25 cellular contexts compared by ENCODE assay signal in the genomic region with DNA sequence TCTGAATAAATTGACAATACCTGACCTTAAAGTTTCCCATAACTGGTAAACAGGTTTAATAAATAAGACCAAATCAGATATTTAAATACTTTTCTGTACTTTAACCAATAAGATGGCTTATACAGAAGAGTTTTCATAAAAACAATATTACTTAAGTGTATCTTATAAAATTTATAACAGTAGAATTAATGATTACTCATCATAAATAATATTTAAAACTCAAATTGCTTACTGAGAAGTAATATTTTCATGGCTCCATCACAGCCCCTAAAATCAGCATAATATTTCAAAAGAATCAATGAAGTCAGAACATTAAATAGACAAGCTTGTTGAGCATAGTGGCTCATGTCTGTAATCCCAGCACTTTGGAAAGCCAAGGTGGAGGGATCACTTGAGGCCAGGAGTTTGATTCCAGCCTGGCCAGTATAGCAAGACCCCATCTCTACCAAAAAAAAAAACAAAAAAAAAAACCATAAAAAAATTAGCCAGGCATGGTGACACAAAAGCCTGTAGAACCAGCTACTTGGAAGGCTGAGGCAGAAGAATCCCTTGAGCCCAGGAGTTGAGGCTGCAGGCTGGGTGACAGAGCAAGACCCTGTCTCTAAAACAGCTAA.
"Had no signal": no experiment of that assay in that cellular context is flagged by ENCODE, and none has a peak within 500 bp of the region (broad histone marks: within the 10 kb centered on the region; RNA-seq: fewer than 3 reads in every experiment).

No MANE protein-coding gene starts in this region.

- ATAC-seq: activated CD4-positive, alpha-beta T cell treated with anti-CD3 and anti-CD28 coated beads for 36 hours; activated T-helper 17 cell treated with anti-CD3 and anti-CD28 coated beads, Interleukin-2, amount 50 U/mL, for 72 hours had no signal

- H3K4me3 ChIP-seq: MG63, SJCRH30 had no signal

- H3K9me3 ChIP-seq: MG63, SK-N-SH had no signal

- DNase-seq: activated CD4-positive, alpha-beta memory T cell treated with anti-CD3 and anti-CD28 coated beads, Interleukin-2, amount 10 ng/mL, durations not matched to agents 7 days and 5 days; activated CD4-positive, alpha-beta T cell treated with anti-CD3 and anti-CD28 coated beads for 36 hours; activated CD4-positive, alpha-beta T cell treated with anti-CD3 and anti-CD28 coated beads, Interleukin-2, amount 50 U/mL, for 1 hour; activated gamma-delta T cell; activated naive CD4-positive, alpha-beta T cell treated with anti-CD3 and anti-CD28 coated beads for 36 hours; activated T-cell treated with anti-CD3 and anti-CD28 coated beads for 4 hours; activated T-cell treated with anti-CD3 and anti-CD28 coated beads, Interleukin-2, amount 50 U/mL, for 48 hours; amygdala; MG63; MV-4-11; NCI-H1092 treated with DMSO at 0.1 percent for 48 hours; NCI-H1417 treated with DMSO at 0.1 percent for 48 hours; NCI-H1694; NCI-H2029; NCI-H2107; NCI-H2171 treated with DMSO at 0.1 percent for 48 hours; NCI-H226; NCI-H526; NCI-H82; SJCRH30; SK-N-SH; T-helper 1 cell; WERI-Rb-1 had no signal

- FAIRE-seq: astrocyte had no signal

- H3K9ac ChIP-seq: SK-N-SH had no signal

- H3K27me3 ChIP-seq: MG63, SJCRH30 had no signal

- H3K36me3 ChIP-seq: MG63, SJCRH30, WERI-Rb-1 had no signal

- H3K27ac ChIP-seq: SJCRH30, WERI-Rb-1 had no signal
